Comparison of ENCODE assay signal across 21 cellular contexts in genomic region chr1:59138402-59138801, GRCh38.
DNase-seq lines count a peak whose midpoint lies in the region; ATAC-seq and TF ChIP-seq lines count a peak whose summit lies in the region.
"Had no signal": no experiment of that assay in that cellular context is flagged by ENCODE, and none has a peak within 500 bp of the region (broad histone marks: within the 10 kb centered on the region; RNA-seq: fewer than 3 reads in every experiment).

No MANE protein-coding gene starts in this region.

- 35 to 43% methylated on average over 5 of the region's 5 CpGs for WGBS in aorta, 2 donors

- ATAC-seq in DND-41 (ENCODE audit: insufficient read depth, low read depth) = 0 out of 3 replicates have a peak, but pooled peaks have one; percentile 52
- ATAC-seq in aorta (ENCODE audit: low FRiP score) = no peak
- no peak for ATAC-seq in HG02623 (IDR thresholded peaks at IDR 0.05; ENCODE audit: unreplicated experiment)
- ATAC-seq: activated naive CD4-positive, alpha-beta T cell treated with anti-CD3 and anti-CD28 coated beads, Interleukin-2, amount 50 U/mL, for 72 hours had no signal

- H3K27ac ChIP-seq in DND-41 (ENCODE audit: low read length) = peak overlapping the region; percentile 52
- peak overlapping the region; percentile 38 to 56 for H3K27ac ChIP-seq in right atrium auricular region
- no peak overlapping the region for H3K27ac ChIP-seq in aorta (ENCODE audit: low read depth in 1 of 2, low read length in 2 of 2)
- H3K27ac ChIP-seq: SK-N-MC, vagina had no signal

- H3K79me2 ChIP-seq in DND-41 (ENCODE audit: insufficient read depth, low read length) = no peaks in the 10 kb centered on the region

- H3K4me1 ChIP-seq in DND-41 (ENCODE audit: insufficient read depth, low read length) = peaks cover 14% of the 10 kb centered on the region
- peaks cover 0 to 60% of the 10 kb centered on the region in 2 donors for H3K4me1 ChIP-seq in right atrium auricular region
- H3K4me1 ChIP-seq in aorta (ENCODE audit: control insufficient read depth in 1 of 2, insufficient read depth in 2 of 2, low read length in 2 of 2) = no peaks in the 10 kb centered on the region

- H2AFZ ChIP-seq in DND-41 (ENCODE audit: low read depth, low read length) = peak overlapping the region; percentile 25; the same call in 1 of the 2 replicates

- H3K9me3 ChIP-seq in DND-41 (ENCODE audit: insufficient read depth, low read length, severe bottlenecking) = no peaks in the 10 kb centered on the region
- H3K9me3 ChIP-seq in right atrium auricular region = no peaks in the 10 kb centered on the region
- no peaks in the 10 kb centered on the region for H3K9me3 ChIP-seq in aorta (ENCODE audit: control insufficient read depth, low read length)
- H3K9me3 ChIP-seq: vagina had no signal

- no peak for DNase-seq in DND-41
- DNase-seq in OCI-M1 (lab: John Stamatoyannopoulos, UW) = peak; percentile 7
- no peak for DNase-seq in right atrium auricular region (ENCODE audit: low spot score)
- peak; percentile 34 for DNase-seq in putamen (ENCODE audit: low spot score)
- DNase-seq in foreskin melanocyte = no peak
- no peak for DNase-seq in effector CD4-positive, alpha-beta T cell
- no peak for DNase-seq in aorta
- DNase-seq: activated CD4-positive, alpha-beta T cell treated with anti-CD3 and anti-CD28 coated beads for 1 hour; CD4-positive, CD25-positive, alpha-beta regulatory T cell; GF-D8; hippocampal formation; NCI-H187 treated with DMSO at 0.1 percent for 48 hours; NCI-H774; posterior cingulate gyrus; stimulated activated CD4-positive, alpha-beta T cell treated with anti-CD3 and anti-CD28 coated beads, Interleukin-1b, Interleukin-23, amount 100 ng/mL, for 48 hours had no signal

- H3K36me3 ChIP-seq in DND-41 (ENCODE audit: insufficient read depth, low read length) = no peaks in the 10 kb centered on the region
- H3K36me3 ChIP-seq in right atrium auricular region = no peaks in the 10 kb centered on the region
- H3K36me3 ChIP-seq in aorta (ENCODE audit: control insufficient read depth in 1 of 2, insufficient read depth in 2 of 2, low read length in 1 of 2) = no peaks in the 10 kb centered on the region
- H3K36me3 ChIP-seq: vagina had no signal

- H4K20me1 ChIP-seq in DND-41 (ENCODE audit: insufficient read depth, low read length) = no peaks in the 10 kb centered on the region

- H3K9ac ChIP-seq in DND-41 (ENCODE audit: low read depth, low read length) = no peak overlapping the region

- TF ChIP-seq CTCF in DND-41 (IDR thresholded peaks at IDR 0.05; ENCODE audit: borderline replicate concordance, extremely low read depth, low read length, poor library complexity, severe bottlenecking) (no peak), right atrium auricular region (IDR thresholded peaks at IDR 0.05) (no peak)

- intact Hi-C loops in aorta (cut with DNase I) = no loop called here

- H3K27me3 ChIP-seq in DND-41 (ENCODE audit: insufficient read depth, low read length, poor library complexity) = no peaks in the 10 kb centered on the region
- H3K27me3 ChIP-seq in right atrium auricular region = no peaks in the 10 kb centered on the region
- H3K27me3 ChIP-seq in aorta (ENCODE audit: control insufficient read depth in 1 of 2, insufficient read depth in 2 of 2, low read length in 1 of 2) = no peaks in the 10 kb centered on the region
- H3K27me3 ChIP-seq: vagina had no signal

- H3K4me3 ChIP-seq in DND-41 (ENCODE audit: low read depth in 1 of 2, low read length in 2 of 2) (no peak overlapping the region), right atrium auricular region (no peak overlapping the region), aorta (ENCODE audit: low read length in 2 of 2) (no peak overlapping the region)
- H3K4me3 ChIP-seq: K562, lung, SK-N-MC, vagina had no signal

- no peak overlapping the region for H3K4me2 ChIP-seq in DND-41 (ENCODE audit: insufficient read depth, low read length)

Comparison
In these comparisons a context has a peak if more than half of its experiments do, and no peak if none do; other contexts are left out.
1. DNase-seq: peak in OCI-M1 (single experiment) and putamen (single experiment); none in DND-41 (single experiment), right atrium auricular region (single experiment), foreskin melanocyte (single experiment), effector CD4-positive, alpha-beta T cell (single experiment) and aorta (0 of 2).
2. H3K27ac ChIP-seq: peak in DND-41 (single experiment) and right atrium auricular region (2 of 2); none in aorta (0 of 2).